15 cellular contexts compared by ENCODE assay signal in genomic region chr2:67389286-67389685, GRCh38. TPM values are rescaled to one million over a fixed set of nuclear protein-coding genes. Genes with fewer than 3 reads are reported as not detected.
DNase-seq lines count a peak whose midpoint lies in the region; ATAC-seq and TF ChIP-seq lines count a peak whose summit lies in the region.
"Had no signal": no experiment of that assay in that cellular context is flagged by ENCODE, and none has a peak within 500 bp of the region (broad histone marks: within the 10 kb centered on the region; RNA-seq: fewer than 3 reads in every experiment).

No MANE protein-coding gene starts in this region.

- H3K9me3 Mint-ChIP-seq in T-helper 2 cell treated with Interferon-gamma antibody and Interleukin-4, amounts not matched to agents 5 μg/mL and 100 μg/mL, for 36 hours: no peaks in the 10 kb centered on the region
- H3K9me3 Mint-ChIP-seq: activated B cell treated with CpG ODN at 0.5 μM for 24 hours had no signal

- no peak overlapping the region for H4K5ac ChIP-seq in mesendoderm (ENCODE audit: low read length)

- H3K27ac Mint-ChIP-seq in T-helper 2 cell treated with Interferon-gamma antibody and Interleukin-4, amounts not matched to agents 5 μg/mL and 100 μg/mL, for 36 hours: no peak overlapping the region
- H3K27ac Mint-ChIP-seq: activated B cell treated with CpG ODN at 0.5 μM for 24 hours had no signal

- H3K36me3 Mint-ChIP-seq in T-helper 2 cell treated with Interferon-gamma antibody and Interleukin-4, amounts not matched to agents 5 μg/mL and 100 μg/mL, for 36 hours (ENCODE audit: low read depth): no peaks in the 10 kb centered on the region

- no peak overlapping the region for H2AK5ac ChIP-seq in mesendoderm (ENCODE audit: low read length)

- no peaks in the 10 kb centered on the region for H3K36me3 ChIP-seq in ACC112 (ENCODE audit: insufficient read depth, low read length)
- H3K36me3 ChIP-seq in mesendoderm (ENCODE audit: control insufficient read depth, insufficient read depth, low read length): no peaks in the 10 kb centered on the region

- ATAC-seq in HG02763 (IDR thresholded peaks at IDR 0.05; ENCODE audit: unreplicated experiment): no peak

- no peak overlapping the region for H4K8ac ChIP-seq in mesendoderm (ENCODE audit: low read depth, low read length)

- DNase-seq in NCI-H226: peak; percentile 16
- DNase-seq in epidermal melanocyte (ENCODE audit: insufficient read length, low spot score): peak; percentile 30
- peak; percentile 53 for DNase-seq in mesendoderm
- no peak for DNase-seq in activated CD8-positive, alpha-beta memory T cell treated with anti-CD3 and anti-CD28 coated beads for 24 hours
- DNase-seq in T-helper 2 cell treated with Interferon-gamma antibody and Interleukin-4, amounts not matched to agents 5 μg/mL and 100 μg/mL, for 36 hours (ENCODE audit: low spot score): no peak
- DNase-seq in dorsolateral prefrontal cortex: no peak
- DNase-seq: activated B cell treated with CpG ODN at 0.5 μM for 24 hours; activated effector memory CD4-positive, alpha-beta T cell treated with Interleukin-2 at 50 U/mL for 16 hours; effector CD4-positive, alpha-beta T cell; GF-D8; kidney; posterior cingulate gyrus; RPMI8226 had no signal

- no peak overlapping the region for H2BK5ac ChIP-seq in mesendoderm (ENCODE audit: low read length)

- no peak overlapping the region for H3K4me2 ChIP-seq in mesendoderm (ENCODE audit: low read length)

- H3K56ac ChIP-seq in mesendoderm (ENCODE audit: low read length): no peak overlapping the region

- H3K4me3 ChIP-seq in ACC112 (ENCODE audit: low read depth, low read length): peak overlapping the region; percentile 39; the same call in 1 of the 2 replicates
- H3K4me3 ChIP-seq in mesendoderm (ENCODE audit: low read length): no peak overlapping the region
- H3K4me3 ChIP-seq in dorsolateral prefrontal cortex: no peak overlapping the region

- no peak for TF ChIP-seq CTCF in dorsolateral prefrontal cortex (IDR thresholded peaks at IDR 0.05 in 54 of 56, conservative IDR thresholded peaks at IDR 0.05 in 2 of 56; ENCODE audit: low read depth in 1 of 56, partially characterized antibody in 56 of 56)

- H2BK15ac ChIP-seq in mesendoderm (replicated peaks; ENCODE audit: low read depth): no peak overlapping the region

- H3K27ac ChIP-seq in ACC112 (ENCODE audit: low read depth, low read length) (peak overlapping the region; percentile 89), mesendoderm (ENCODE audit: low read depth, low read length) (no peak overlapping the region), dorsolateral prefrontal cortex (peak overlapping the region in 9 of 59 donors; percentile 3 to 50 (median 13))

- peaks cover 1% of the 10 kb centered on the region for H3K27me3 Mint-ChIP-seq in T-helper 2 cell treated with Interferon-gamma antibody and Interleukin-4, amounts not matched to agents 5 μg/mL and 100 μg/mL, for 36 hours (ENCODE audit: low read depth)
- H3K27me3 Mint-ChIP-seq: activated B cell treated with CpG ODN at 0.5 μM for 24 hours had no signal

- H3K79me1 ChIP-seq in mesendoderm (ENCODE audit: low read length): no peaks in the 10 kb centered on the region

- H3K4me3 Mint-ChIP-seq in T-helper 2 cell treated with Interferon-gamma antibody and Interleukin-4, amounts not matched to agents 5 μg/mL and 100 μg/mL, for 36 hours: no peak overlapping the region
- H3K4me3 Mint-ChIP-seq: activated B cell treated with CpG ODN at 0.5 μM for 24 hours had no signal

- H2BK120ac ChIP-seq in mesendoderm (ENCODE audit: low read depth, low read length): no peak overlapping the region

- intact Hi-C loops in dorsolateral prefrontal cortex (cut with DNase I): no loop called here

- H3K4me1 ChIP-seq in ACC112 (ENCODE audit: control insufficient read depth, insufficient read depth, low read length, unreplicated experiment) (peaks cover 40% of the 10 kb centered on the region), mesendoderm (ENCODE audit: control insufficient read depth, low read depth, low read length) (peaks cover 3% of the 10 kb centered on the region)

- H3K4ac ChIP-seq in mesendoderm (ENCODE audit: low read depth, low read length): no peak overlapping the region

- H3K23ac ChIP-seq in mesendoderm (ENCODE audit: low read length): no peak overlapping the region

- peak overlapping the region; percentile 92 for H2AFZ ChIP-seq in ACC112 (ENCODE audit: low read length, unreplicated experiment)

- H3K4me1 Mint-ChIP-seq in T-helper 2 cell treated with Interferon-gamma antibody and Interleukin-4, amounts not matched to agents 5 μg/mL and 100 μg/mL, for 36 hours (ENCODE audit: low read depth): no peaks in the 10 kb centered on the region
- H3K4me1 Mint-ChIP-seq: activated B cell treated with CpG ODN at 0.5 μM for 24 hours had no signal

- WGBS in mesendoderm (ENCODE audit: extremely low coverage, insufficient coverage, low lambda C conversion rate): no CpG with 5 or more reads among the region's 2 CpGs

- H3K9ac ChIP-seq in mesendoderm (ENCODE audit: low read length): no peak overlapping the region

- H3K79me2 ChIP-seq in ACC112 (ENCODE audit: control insufficient read depth, insufficient read depth, low read length, unreplicated experiment) (no peaks in the 10 kb centered on the region), mesendoderm (ENCODE audit: control insufficient read depth, insufficient read depth, low read length) (no peaks in the 10 kb centered on the region)

- no peak overlapping the region for H3K18ac ChIP-seq in mesendoderm (ENCODE audit: low read length)

- H3K27me3 ChIP-seq in ACC112 (ENCODE audit: insufficient read depth, low read length) (no peaks in the 10 kb centered on the region), mesendoderm (ENCODE audit: insufficient read depth, low read length, poor library complexity) (no peaks in the 10 kb centered on the region), dorsolateral prefrontal cortex (no peaks in the 10 kb centered on the region)

RNA-seq across cellular contexts. Expression of gene ETAA1, which starts 7.8 kb away (rescaled TPM):
- polyA plus RNA-seq in mesendoderm (2013, experiment 1 of 2): 16.2 TPM
- 16.4 TPM for polyA plus RNA-seq in mesendoderm (2013, experiment 2 of 2)
- 10 to 100 TPM in 19 of 120 experiments, 1 to 10 TPM in 101; 5.6 to 12.5 (median 8.9) TPM for total RNA-seq in dorsolateral prefrontal cortex

Comparison
In these comparisons a context has a peak if more than half of its experiments do, and no peak if none do; other contexts are left out.
1. DNase-seq: peak in NCI-H226 (single experiment), epidermal melanocyte (single experiment) and mesendoderm (single experiment); none in activated CD8-positive, alpha-beta memory T cell treated with anti-CD3 and anti-CD28 coated beads for 24 hours (single experiment), T-helper 2 cell treated with Interferon-gamma antibody and Interleukin-4, amounts not matched to agents 5 μg/mL and 100 μg/mL, for 36 hours (single experiment) and dorsolateral prefrontal cortex (0 of 10).